24 cellular contexts compared by ENCODE assay signal in the genomic region with DNA sequence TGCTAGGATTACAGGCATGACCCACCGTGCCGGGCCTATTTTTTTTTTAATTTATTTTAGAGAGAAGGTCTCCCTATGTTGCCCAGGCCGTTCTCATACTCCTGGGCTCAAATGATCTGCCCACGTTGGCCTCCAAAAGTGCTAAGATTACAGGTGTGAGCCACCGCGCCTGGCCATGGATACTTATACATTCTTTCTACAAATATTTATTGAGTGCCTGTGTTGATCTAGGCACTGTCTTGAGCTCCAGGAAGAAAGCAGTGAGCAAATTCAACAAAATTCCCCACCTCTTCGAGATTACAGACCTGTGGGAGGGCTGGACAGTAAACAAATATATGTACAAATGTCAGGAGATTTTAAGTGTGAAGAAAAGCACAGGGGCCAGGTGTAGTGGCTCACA. TPM values are rescaled to one million over a fixed set of nuclear protein-coding genes. Genes with fewer than 3 reads are reported as not detected.
A peak's percentile ranks its signal among the peaks of the same experiment; 100 is the strongest.
DNase-seq lines count a peak whose midpoint lies in the region; ATAC-seq, FAIRE-seq and TF ChIP-seq lines count a peak whose summit lies in the region.
"Had no signal": no experiment of that assay in that cellular context is flagged by ENCODE, and none has a peak within 500 bp of the region (broad histone marks: within the 10 kb centered on the region; RNA-seq: fewer than 3 reads in every experiment).

No MANE protein-coding gene starts in this region.

- H3K9me3 ChIP-seq in HepG2 (ENCODE audit: low read length): no peaks in the 10 kb centered on the region
- H3K9me3 ChIP-seq in right lobe of liver: no peaks in the 10 kb centered on the region
- no peaks in the 10 kb centered on the region for H3K9me3 ChIP-seq in left lung
- H3K9me3 ChIP-seq: Peyer's patch, SJCRH30 had no signal

- no peaks in the 10 kb centered on the region for H3K27me3 Mint-ChIP-seq in stimulated activated naive B cell treated with anti-CD40 and anti-IgM and Interleukin-4, amounts not matched to agents 10 μg/mL and 1 μg/mL and 100 μg/mL, for 72 hours
- H3K27me3 Mint-ChIP-seq in GM23338 (ENCODE audit: insufficient read depth, low read depth, poor library complexity): no peaks in the 10 kb centered on the region

- TF ChIP-seq CTCF in HepG2 (CRISPR knock-in tag; IDR thresholded peaks at IDR 0.05) (no peak), right lobe of liver (IDR thresholded peaks at IDR 0.05) (no peak), left lung (IDR thresholded peaks at IDR 0.05) (no peak), brain microvascular endothelial cell (IDR thresholded peaks at IDR 0.05; ENCODE audit: low read depth, low read length, missing control alignments) (no peak), GM23338 (conservative IDR thresholded peaks at IDR 0.05; ENCODE audit: low read depth in 2 of 2) (no peak)

- TF ChIP-seq RAD21 in HepG2 (CRISPR knock-in tag; IDR thresholded peaks at IDR 0.05): no peak

- H3K36me3 ChIP-seq in HepG2 (replicated peaks in 1 of 2; ENCODE audit: control insufficient read depth in 1 of 2, insufficient read depth in 2 of 2, low read length in 2 of 2): no peaks in the 10 kb centered on the region
- H3K36me3 ChIP-seq in right lobe of liver: no peaks in the 10 kb centered on the region
- H3K36me3 ChIP-seq in left lung: no peaks in the 10 kb centered on the region
- no peaks in the 10 kb centered on the region for H3K36me3 ChIP-seq in brain microvascular endothelial cell (replicated peaks)
- H3K36me3 ChIP-seq in GM23338 (ENCODE audit: insufficient read depth): no peaks in the 10 kb centered on the region
- H3K36me3 ChIP-seq: Peyer's patch, SJCRH30 had no signal

- in situ Hi-C loops in HepG2 (cut with HindIII; ENCODE audit: extremely low pct_ligation_motif_present, low pct_unique_long_range_greater_than_20kb) (no loop called here), brain microvascular endothelial cell (cut with HindIII; ENCODE audit: low pct_ligation_motif_present, low sequenced_read_pairs) (no loop called here)

- no peak overlapping the region for H3K27ac ChIP-seq in HepG2 (ENCODE audit: extremely low read length, insufficient read depth, low read length)
- no peak overlapping the region for H3K27ac ChIP-seq in right lobe of liver
- H3K27ac ChIP-seq in left lung: no peak overlapping the region
- H3K27ac ChIP-seq in brain microvascular endothelial cell: no peak overlapping the region
- no peak overlapping the region for H3K27ac ChIP-seq in GM23338 (ENCODE audit: low read depth)
- H3K27ac ChIP-seq: KMS-11, Peyer's patch, SJCRH30 had no signal

- FAIRE-seq in HepG2 (lab: Jason Lieb, UNC): no peak
- FAIRE-seq: D721Med, H1, HTR-8/SVneo had no signal

- POLR2A ChIA-PET in HepG2 (lab: Yijun Ruan, JAX): no interaction called here

- H3K9me3 Mint-ChIP-seq in stimulated activated naive B cell treated with anti-CD40 and anti-IgM and Interleukin-4, amounts not matched to agents 10 μg/mL and 1 μg/mL and 100 μg/mL, for 72 hours: no peaks in the 10 kb centered on the region
- peaks cover 9% of the 10 kb centered on the region for H3K9me3 Mint-ChIP-seq in GM23338

- peaks cover 70% of the 10 kb centered on the region for H3K4me1 ChIP-seq in HepG2 (ENCODE audit: insufficient read depth, low read length)
- H3K4me1 ChIP-seq in right lobe of liver: peaks cover 0 to 23% (median 0%) of the 10 kb centered on the region in 4 donors
- H3K4me1 ChIP-seq in left lung: peaks cover 4 to 5% of the 10 kb centered on the region in 2 donors
- no peaks in the 10 kb centered on the region for H3K4me1 ChIP-seq in GM23338 (ENCODE audit: insufficient read depth)
- H3K4me1 ChIP-seq: SJCRH30 had no signal

- H3K4me1 Mint-ChIP-seq in stimulated activated naive B cell treated with anti-CD40 and anti-IgM and Interleukin-4, amounts not matched to agents 10 μg/mL and 1 μg/mL and 100 μg/mL, for 72 hours: peaks cover 21 to 45% of the 10 kb centered on the region in 2 donors
- H3K4me1 Mint-ChIP-seq in GM23338: peaks cover 15% of the 10 kb centered on the region; the same call in 2 of the 3 replicates

- no TSS peak for BruUV-seq in HepG2 (replicated peaks; lab: Mats Ljungman, UMichigan)

- intact Hi-C loops in HepG2 (cut with micrococcal nuclease; ENCODE audit: unreplicated experiment): loop anchor here (5.0 to 10.0 kb wide), 2 partner anchors 128 to 271 kb away; a partner anchor contains a TSS
- intact Hi-C loops in right lobe of liver (cut with DNase I): no loop called here
- intact Hi-C loops in left lung (cut with DNase I): no loop called here

- CTCF ChIA-PET in HepG2 (lab: Yijun Ruan, JAX; ENCODE audit: low intra/inter-chr PET ratio, low total read pairs): no interaction called here

- H3K9ac ChIP-seq in HepG2 (ENCODE audit: insufficient read depth, low read depth, low read length): no peak overlapping the region
- H3K9ac ChIP-seq: KMS-11 had no signal

- no peak for DNase-seq in HepG2 (ENCODE audit: low spot score)
- no peak for DNase-seq in right lobe of liver
- DNase-seq in left lung: no peak
- no peak for DNase-seq in stimulated activated naive B cell treated with anti-CD40 and anti-IgM and Interleukin-4, amounts not matched to agents 10 μg/mL and 1 μg/mL and 100 μg/mL, for 72 hours
- DNase-seq in brain microvascular endothelial cell: no peak
- no peak for DNase-seq in GM23338 (ENCODE audit: low spot score)
- DNase-seq in DMS 273 (lab: John Stamatoyannopoulos, UW; ENCODE audit: unreplicated experiment): no peak
- DNase-seq: 8988T, EL, GF-D8, IMR-90, NCI-H1105 treated with DMSO at 0.1 percent for 48 hours, NCI-H1694 treated with DMSO at 0.1 percent for 48 hours, NCI-H2081 treated with DMSO at 0.1 percent for 48 hours, NCI-H2171 treated with DMSO at 0.1 percent for 48 hours, NCI-H524 treated with DMSO at 0.1 percent for 48 hours, NCI-H82, SJCRH30 had no signal

- no peak overlapping the region for H2AFZ ChIP-seq in HepG2 (ENCODE audit: low read length)
- H2AFZ ChIP-seq in GM23338: no peak overlapping the region

- 24% methylated on average over 7 of the region's 7 CpGs for WGBS in HepG2 (ENCODE audit: low lambda C conversion rate)
- WGBS in right lobe of liver (ENCODE audit: insufficient coverage, low coverage, low lambda C conversion rate, missing lambda C conversion rate): 90% methylated on average over 7 of the region's 7 CpGs

- H3K4me2 ChIP-seq in HepG2 (ENCODE audit: low read depth, low read length) (peak overlapping the region; percentile 62; the same call in 1 of the 2 replicates), GM23338 (no peak overlapping the region)
- H3K4me2 ChIP-seq: KMS-11 had no signal

- no peak overlapping the region for H3K4me3 Mint-ChIP-seq in stimulated activated naive B cell treated with anti-CD40 and anti-IgM and Interleukin-4, amounts not matched to agents 10 μg/mL and 1 μg/mL and 100 μg/mL, for 72 hours
- no peak overlapping the region for H3K4me3 Mint-ChIP-seq in GM23338

- no peaks in the 10 kb centered on the region for H3K9me2 ChIP-seq in GM23338 (ENCODE audit: insufficient read depth)

- H3K27ac Mint-ChIP-seq in stimulated activated naive B cell treated with anti-CD40 and anti-IgM and Interleukin-4, amounts not matched to agents 10 μg/mL and 1 μg/mL and 100 μg/mL, for 72 hours: peak overlapping the region; percentile 31
- H3K27ac Mint-ChIP-seq in GM23338: no peak overlapping the region

- ATAC-seq in HepG2 (no peak), right lobe of liver (no peak), left lung (peak; percentile 52), GM23338 (no peak)
- no peak for ATAC-seq in stimulated activated naive B cell treated with anti-CD40 and anti-IgM and Interleukin-4, amounts not matched to agents 10 μg/mL and 1 μg/mL and 100 μg/mL, for 72 hours (replicated peaks)
- ATAC-seq: HCT116 had no signal

- no peaks in the 10 kb centered on the region for H3K79me2 ChIP-seq in HepG2 (ENCODE audit: insufficient read depth, low read length)
- no peaks in the 10 kb centered on the region for H3K79me2 ChIP-seq in GM23338 (replicated peaks; ENCODE audit: insufficient read depth)

- H3K4me3 ChIP-seq in HepG2 (replicated peaks in 1 of 3; ENCODE audit: insufficient read depth in 1 of 3, low read depth in 2 of 3, low read length in 3 of 3) (no peak overlapping the region), right lobe of liver (no peak overlapping the region), left lung (no peak overlapping the region), brain microvascular endothelial cell (ENCODE audit: low read depth, low read length) (no peak overlapping the region), GM23338 (no peak overlapping the region)
- H3K4me3 ChIP-seq: Peyer's patch, SJCRH30 had no signal

- H4K20me1 ChIP-seq in HepG2 (ENCODE audit: insufficient read depth, low read length): no peaks in the 10 kb centered on the region
- H4K20me1 ChIP-seq in GM23338 (replicated peaks; ENCODE audit: insufficient read depth): no peaks in the 10 kb centered on the region

- no peaks in the 10 kb centered on the region for H3K36me3 Mint-ChIP-seq in stimulated activated naive B cell treated with anti-CD40 and anti-IgM and Interleukin-4, amounts not matched to agents 10 μg/mL and 1 μg/mL and 100 μg/mL, for 72 hours
- peaks cover 13% of the 10 kb centered on the region for H3K36me3 Mint-ChIP-seq in GM23338 (ENCODE audit: low read depth)

- TF ChIP-seq POLR2A in HepG2 (IDR thresholded peaks at IDR 0.05; ENCODE audit: insufficient read depth in 1 of 2, low read depth in 2 of 2, low read length in 2 of 2): no peak
- no peak for TF ChIP-seq POLR2A in right lobe of liver (IDR thresholded peaks at IDR 0.05)

- H3F3A ChIP-seq in GM23338 (replicated peaks; ENCODE audit: low read depth): no peaks in the 10 kb centered on the region

- peaks cover 7 to 38% of the 10 kb centered on the region in 2 experiments; a peak in 4 of 5 replicates for H3K27me3 ChIP-seq in HepG2 (ENCODE audit: control insufficient read depth in 1 of 2, insufficient read depth in 2 of 2, low read length in 2 of 2)
- H3K27me3 ChIP-seq in right lobe of liver: no peaks in the 10 kb centered on the region
- no peaks in the 10 kb centered on the region for H3K27me3 ChIP-seq in left lung
- H3K27me3 ChIP-seq in brain microvascular endothelial cell (replicated peaks): no peaks in the 10 kb centered on the region
- no peaks in the 10 kb centered on the region for H3K27me3 ChIP-seq in GM23338 (ENCODE audit: insufficient read depth)
- H3K27me3 ChIP-seq: Peyer's patch, SJCRH30 had no signal

- TF ChIP-seq EP300 in HepG2 (IDR thresholded peaks at IDR 0.05; ENCODE audit: low read depth in 2 of 2, low read length in 2 of 2) (no peak), HepG2 (CRISPR knock-in tag; IDR thresholded peaks at IDR 0.05; ENCODE audit: borderline replicate concordance) (no peak)

RNA-seq across cellular contexts. Expression of a gene that starts 37.9 kb away (rescaled TPM):
- total RNA-seq in HepG2 (2016; rRNA removed; fragmentation: Illumina TruSeq; extraction: Trizol) (66.6 and 79.5 TPM in 2 replicates), right lobe of liver (1 to 10 TPM; 6.0 to 8.4 (median 7.5) TPM), left lung (10 to 100 TPM; 13.3 to 13.4 TPM)
- total RNA-seq in HepG2 (2016; cell fraction: cytosol; rRNA removed; fragmentation: Illumina TruSeq; extraction: Trizol; ENCODE audit: low read depth): 15.1 and 18.2 TPM in 2 replicates
- total RNA-seq in HepG2 (2016; cell fraction: insoluble cytoplasmic fraction; rRNA removed; fragmentation: Illumina TruSeq; extraction: Trizol): 62.8 and 78.1 TPM in 2 replicates
- total RNA-seq in HepG2 (2016; cell fraction: membrane; rRNA removed; fragmentation: Illumina TruSeq; extraction: Trizol): 41.7 and 44.4 TPM in 2 replicates
- total RNA-seq in HepG2 (2016; cell fraction: nucleus; rRNA removed; fragmentation: Illumina TruSeq; extraction: Trizol): 67.8 and 71.1 TPM in 2 replicates
- polyA plus RNA-seq in HepG2 (2011; rRNA removed) (24.8 and 36.7 TPM in 2 replicates), GM23338 (2016; fragmentation: Nextera tagmentation; extraction: Ambion mirVana) (55.2 and 56.9 TPM in 2 replicates)
- polyA plus RNA-seq in HepG2 (2011; cell fraction: cytosol; rRNA removed): 17.2 and 20.9 TPM in 2 replicates
- 18.4 and 19.3 TPM in 2 replicates for polyA plus RNA-seq in HepG2 (2011; cell fraction: nucleus; rRNA removed)
- 31.5 and 47.5 TPM in 2 replicates for polyA plus RNA-seq in HepG2 (2012)
- polyA plus RNA-seq in HepG2 (2016; cell fraction: cytosol; fragmentation: Illumina TruSeq; extraction: Trizol; ENCODE audit: low read depth): 14.4 and 14.8 TPM in 2 replicates
- polyA plus RNA-seq in HepG2 (2016; cell fraction: insoluble cytoplasmic fraction; fragmentation: Illumina TruSeq; extraction: Trizol; ENCODE audit: low read depth): 84.4 and 86.8 TPM in 2 replicates
- polyA plus RNA-seq in HepG2 (2016; cell fraction: membrane; fragmentation: Illumina TruSeq; extraction: Trizol; ENCODE audit: low read depth): 29.4 and 31.2 TPM in 2 replicates
- 117 TPM in 2 replicates for polyA plus RNA-seq in HepG2 (2016; cell fraction: nucleus; fragmentation: Illumina TruSeq; extraction: Trizol; ENCODE audit: insufficient read depth, low read depth)
- polyA minus RNA-seq in HepG2 (2011; rRNA and poly(A)+ RNA removed; ENCODE audit: low replicate concordance): 14.2 and 14.9 TPM in 2 replicates
- polyA minus RNA-seq in HepG2 (2011; cell fraction: cytosol; rRNA and poly(A)+ RNA removed): 30.8 and 31.4 TPM in 2 replicates
- polyA minus RNA-seq in HepG2 (2011; cell fraction: nucleus; rRNA and poly(A)+ RNA removed): 48.9 and 53.8 TPM in 2 replicates
- total RNA-seq in GM23338 (2014; rRNA removed; shearing (Covaris generic)): 41.5 and 43.1 TPM in 2 replicates

RNA-seq across cellular contexts. Expression of a gene that starts 38.1 kb away (rescaled TPM):
- total RNA-seq in HepG2 (2016; rRNA removed; fragmentation: Illumina TruSeq; extraction: Trizol) (1,040 and 1,306 TPM in 2 replicates), right lobe of liver (10 to 100 TPM; 32.6 to 74.5 (median 46.0) TPM), left lung (10 to 100 TPM; 82.0 to 87.0 TPM)
- total RNA-seq in HepG2 (2016; cell fraction: cytosol; rRNA removed; fragmentation: Illumina TruSeq; extraction: Trizol; ENCODE audit: low read depth): 667 and 747 TPM in 2 replicates
- total RNA-seq in HepG2 (2016; cell fraction: insoluble cytoplasmic fraction; rRNA removed; fragmentation: Illumina TruSeq; extraction: Trizol): 1,050 and 1,299 TPM in 2 replicates
- total RNA-seq in HepG2 (2016; cell fraction: membrane; rRNA removed; fragmentation: Illumina TruSeq; extraction: Trizol): 1,275 and 1,485 TPM in 2 replicates
- total RNA-seq in HepG2 (2016; cell fraction: nucleus; rRNA removed; fragmentation: Illumina TruSeq; extraction: Trizol): 908 and 989 TPM in 2 replicates
- polyA plus RNA-seq in HepG2 (2011; rRNA removed) (448 and 664 TPM in 2 replicates), GM23338 (2016; fragmentation: Nextera tagmentation; extraction: Ambion mirVana) (154 and 167 TPM in 2 replicates)
- polyA plus RNA-seq in HepG2 (2011; cell fraction: cytosol; rRNA removed): 385 and 413 TPM in 2 replicates
- polyA plus RNA-seq in HepG2 (2011; cell fraction: nucleus; rRNA removed): 462 and 532 TPM in 2 replicates
- 554 and 823 TPM in 2 replicates for polyA plus RNA-seq in HepG2 (2012)
- 567 and 609 TPM in 2 replicates for polyA plus RNA-seq in HepG2 (2016; cell fraction: cytosol; fragmentation: Illumina TruSeq; extraction: Trizol; ENCODE audit: low read depth)
- polyA plus RNA-seq in HepG2 (2016; cell fraction: insoluble cytoplasmic fraction; fragmentation: Illumina TruSeq; extraction: Trizol; ENCODE audit: low read depth): 1,268 and 1,299 TPM in 2 replicates
- 1,062 and 1,196 TPM in 2 replicates for polyA plus RNA-seq in HepG2 (2016; cell fraction: membrane; fragmentation: Illumina TruSeq; extraction: Trizol; ENCODE audit: low read depth)
- polyA plus RNA-seq in HepG2 (2016; cell fraction: nucleus; fragmentation: Illumina TruSeq; extraction: Trizol; ENCODE audit: insufficient read depth, low read depth): 1,466 and 1,524 TPM in 2 replicates
- polyA minus RNA-seq in HepG2 (2011; rRNA and poly(A)+ RNA removed; ENCODE audit: low replicate concordance): 79.2 and 575 TPM in 2 replicates
- 326 and 349 TPM in 2 replicates for polyA minus RNA-seq in HepG2 (2011; cell fraction: cytosol; rRNA and poly(A)+ RNA removed)
- polyA minus RNA-seq in HepG2 (2011; cell fraction: nucleus; rRNA and poly(A)+ RNA removed): 855 and 898 TPM in 2 replicates
- 269 and 287 TPM in 2 replicates for total RNA-seq in GM23338 (2014; rRNA removed; shearing (Covaris generic))

RNA-seq across cellular contexts. Expression of a gene that starts 51.0 kb away (rescaled TPM):
- total RNA-seq in HepG2 (2016; rRNA removed; fragmentation: Illumina TruSeq; extraction: Trizol) (0.21 and 0.31 TPM in 2 replicates), right lobe of liver (under 1 TPM in 1 of 6 experiments, not detected in 5; 0.25 TPM), left lung (1 to 10 TPM; 5.8 to 8.3 TPM)
- not detected in 2 replicates for total RNA-seq in HepG2 (2016; cell fraction: cytosol; rRNA removed; fragmentation: Illumina TruSeq; extraction: Trizol; ENCODE audit: low read depth)
- 0.12 and 0.24 TPM in 2 replicates for total RNA-seq in HepG2 (2016; cell fraction: insoluble cytoplasmic fraction; rRNA removed; fragmentation: Illumina TruSeq; extraction: Trizol)
- 0.19 and 0.28 TPM in 2 replicates for total RNA-seq in HepG2 (2016; cell fraction: membrane; rRNA removed; fragmentation: Illumina TruSeq; extraction: Trizol)
- total RNA-seq in HepG2 (2016; cell fraction: nucleus; rRNA removed; fragmentation: Illumina TruSeq; extraction: Trizol): 0.56 TPM in 1 of 2 replicates, not detected in the other
- polyA plus RNA-seq in HepG2 (2011; rRNA removed) (0.10 and 0.20 TPM in 2 replicates), GM23338 (2016; fragmentation: Nextera tagmentation; extraction: Ambion mirVana) (10.6 and 11.5 TPM in 2 replicates)
- polyA plus RNA-seq in HepG2 (2011; cell fraction: cytosol; rRNA removed): 0.07 and 0.13 TPM in 2 replicates
- not detected in 2 replicates for polyA plus RNA-seq in HepG2 (2011; cell fraction: nucleus; rRNA removed)
- 0.09 TPM in 1 of 2 replicates, not detected in the other for polyA plus RNA-seq in HepG2 (2012)
- polyA plus RNA-seq in HepG2 (2016; cell fraction: cytosol; fragmentation: Illumina TruSeq; extraction: Trizol; ENCODE audit: low read depth): 0.27 and 0.28 TPM in 2 replicates
- polyA plus RNA-seq in HepG2 (2016; cell fraction: insoluble cytoplasmic fraction; fragmentation: Illumina TruSeq; extraction: Trizol; ENCODE audit: low read depth): 0.20 and 0.25 TPM in 2 replicates
- 0.19 and 0.22 TPM in 2 replicates for polyA plus RNA-seq in HepG2 (2016; cell fraction: membrane; fragmentation: Illumina TruSeq; extraction: Trizol; ENCODE audit: low read depth)
- not detected in 2 replicates for polyA plus RNA-seq in HepG2 (2016; cell fraction: nucleus; fragmentation: Illumina TruSeq; extraction: Trizol; ENCODE audit: insufficient read depth, low read depth)
- 0.16 TPM in 1 of 2 replicates, not detected in the other for polyA minus RNA-seq in HepG2 (2011; rRNA and poly(A)+ RNA removed; ENCODE audit: low replicate concordance)
- not detected in 2 replicates for polyA minus RNA-seq in HepG2 (2011; cell fraction: cytosol; rRNA and poly(A)+ RNA removed)
- polyA minus RNA-seq in HepG2 (2011; cell fraction: nucleus; rRNA and poly(A)+ RNA removed): not detected in 2 replicates
- 11.2 and 21.1 TPM in 2 replicates for total RNA-seq in GM23338 (2014; rRNA removed; shearing (Covaris generic))
- total RNA-seq: IMR-90, SJCRH30 had no signal
- polyA plus RNA-seq: IMR-90 had no signal
